ENCODE assay signal across 9 cellular contexts in genomic region chr2:230865324-230865765, GRCh38. TPM values are rescaled to one million over a fixed set of nuclear protein-coding genes. Genes with fewer than 3 reads are reported as not detected.
DNase-seq lines count a peak whose midpoint lies in the region; ATAC-seq, FAIRE-seq and TF ChIP-seq lines count a peak whose summit lies in the region.
"Had no signal": no experiment of that assay in that cellular context is flagged by ENCODE, and none has a peak within 500 bp of the region (broad histone marks: within the 10 kb centered on the region; RNA-seq: fewer than 3 reads in every experiment).

No MANE protein-coding gene starts in this region.

- peaks cover 9% of the 10 kb centered on the region; the same call in 1 of the 2 replicates for H4K20me1 ChIP-seq in HepG2 (ENCODE audit: insufficient read depth, low read length)

- TF ChIP-seq EP300 in HepG2 (IDR thresholded peaks at IDR 0.05; ENCODE audit: low read depth in 2 of 2, low read length in 2 of 2) = no peak
- no peak for TF ChIP-seq EP300 in HepG2 (CRISPR knock-in tag; IDR thresholded peaks at IDR 0.05; ENCODE audit: borderline replicate concordance)
- TF ChIP-seq EP300 in tibial nerve (IDR thresholded peaks at IDR 0.05) = no peak

- H3K27me3 ChIP-seq in adipocyte (replicated peaks; ENCODE audit: control insufficient read depth, insufficient read depth, low read length) (peaks cover 45% of the 10 kb centered on the region), HepG2 (ENCODE audit: control insufficient read depth in 1 of 2, insufficient read depth in 2 of 2, low read length in 2 of 2) (peaks cover 0 to 16% of the 10 kb centered on the region in 2 experiments; a peak in 2 of 5 replicates), tibial nerve (peaks cover 0 to 21% of the 10 kb centered on the region in 2 donors)

- H3K9me3 ChIP-seq in adipocyte (ENCODE audit: control insufficient read depth, low read length) (no peaks in the 10 kb centered on the region), HepG2 (ENCODE audit: low read length) (no peaks in the 10 kb centered on the region), tibial nerve (no peaks in the 10 kb centered on the region)

- peak overlapping the region; percentile 83 for H3K4me3 ChIP-seq in adipocyte (ENCODE audit: low read length)
- H3K4me3 ChIP-seq in HepG2 (replicated peaks in 1 of 3; ENCODE audit: insufficient read depth in 1 of 3, low read depth in 2 of 3, low read length in 3 of 3) = peak overlapping the region; percentile 91 to 99 (median 97)
- peak overlapping the region; percentile 55 to 91 (median 82) for H3K4me3 ChIP-seq in tibial nerve

- H3K79me2 ChIP-seq in HepG2 (ENCODE audit: insufficient read depth, low read length) = no peaks in the 10 kb centered on the region

- CTCF ChIA-PET in activated naive CD4-positive, alpha-beta T cell treated with anti-CD3 and anti-CD28 coated beads, Interleukin-2, amount 10 ng/mL, durations not matched to agents 7 days and 5 days (lab: Charles Lee) = interaction anchor here (0.7 to 1.0 kb wide), 4 partner anchors 12 to 187 kb away, joined by 3 to 4 read pairs (median 4); no protein-coding TSS in a partner anchor
- CTCF ChIA-PET in HepG2 (lab: Yijun Ruan, JAX; ENCODE audit: low intra/inter-chr PET ratio, low total read pairs) = interaction anchor here (1.2 kb wide), 1 partner anchor 121 kb away, joined by 3 read pairs; no protein-coding TSS in a partner anchor

- no TSS peak for BruUV-seq in HepG2 (replicated peaks; lab: Mats Ljungman, UMichigan)

- DNase-seq in activated naive CD4-positive, alpha-beta T cell treated with anti-CD3 and anti-CD28 coated beads, Interleukin-2, amount 10 ng/mL, durations not matched to agents 7 days and 5 days = peak; percentile 20
- DNase-seq in activated naive CD4-positive, alpha-beta T cell treated with Interleukin-2 at 50 U/mL for 16 hours = no peak
- DNase-seq in adipocyte (ENCODE audit: low read depth) (peak; percentile 34), HepG2 (ENCODE audit: low spot score) (no peak), tibial nerve (ENCODE audit: low spot score in 2 of 2) (no peak), Kasumi-1 (lab: John Stamatoyannopoulos, UW) (no peak)

- no peaks in the 10 kb centered on the region for H3K36me3 ChIP-seq in adipocyte (ENCODE audit: control insufficient read depth, insufficient read depth, low read length, severe bottlenecking)
- H3K36me3 ChIP-seq in HepG2 (replicated peaks in 1 of 2; ENCODE audit: control insufficient read depth in 1 of 2, insufficient read depth in 2 of 2, low read length in 2 of 2) = no peaks in the 10 kb centered on the region
- H3K36me3 ChIP-seq in tibial nerve = no peaks in the 10 kb centered on the region

- no peak overlapping the region for H2AFZ ChIP-seq in HepG2 (ENCODE audit: low read length)

- under 1% methylated on average over 23 of the region's 23 CpGs for WGBS in HepG2 (ENCODE audit: low lambda C conversion rate)
- 2 to 3% methylated on average over 22 to 23 of the region's 23 CpGs for WGBS in tibial nerve, 2 donors

- no peaks in the 10 kb centered on the region for H3K4me1 ChIP-seq in adipocyte (ENCODE audit: control insufficient read depth, insufficient read depth, low read length)
- H3K4me1 ChIP-seq in HepG2 (ENCODE audit: insufficient read depth, low read length) = peaks cover 33% of the 10 kb centered on the region
- H3K4me1 ChIP-seq in tibial nerve = peaks cover 0 to 60% (median 21%) of the 10 kb centered on the region in 4 donors

- peak overlapping the region; percentile 81 for H3K4me2 ChIP-seq in HepG2 (ENCODE audit: low read depth, low read length)

- H3K9ac ChIP-seq in adipocyte (ENCODE audit: low read length) = peak overlapping the region; percentile 80
- peak overlapping the region; percentile 79 for H3K9ac ChIP-seq in HepG2 (ENCODE audit: insufficient read depth, low read depth, low read length)

- H3K4me3 Mint-ChIP-seq in activated naive CD4-positive, alpha-beta T cell treated with anti-CD3 and anti-CD28 coated beads, Interleukin-2, amount 10 ng/mL, durations not matched to agents 7 days and 5 days = peak overlapping the region; percentile 93

- TF ChIP-seq CTCF in HepG2 (CRISPR knock-in tag; IDR thresholded peaks at IDR 0.05) (no peak), tibial nerve (IDR thresholded peaks at IDR 0.05) (no peak)

- in situ Hi-C loops in HepG2 (cut with HindIII; ENCODE audit: extremely low pct_ligation_motif_present, low pct_unique_long_range_greater_than_20kb) = no loop called here

- no peaks in the 10 kb centered on the region for H3K36me3 Mint-ChIP-seq in activated naive CD4-positive, alpha-beta T cell treated with anti-CD3 and anti-CD28 coated beads, Interleukin-2, amount 10 ng/mL, durations not matched to agents 7 days and 5 days

- no peak for TF ChIP-seq RAD21 in HepG2 (CRISPR knock-in tag; IDR thresholded peaks at IDR 0.05)

- intact Hi-C loops in HepG2 (cut with micrococcal nuclease; ENCODE audit: unreplicated experiment) = loop anchor here (2.0 to 10.0 kb wide), 2 partner anchors 55 to 189 kb away; partner anchors contain the start of gene PSMD1

- no peak for FAIRE-seq in HepG2 (lab: Jason Lieb, UNC)

- H3K9me3 Mint-ChIP-seq in activated naive CD4-positive, alpha-beta T cell treated with anti-CD3 and anti-CD28 coated beads, Interleukin-2, amount 10 ng/mL, durations not matched to agents 7 days and 5 days = no peaks in the 10 kb centered on the region

- no peak for TF ChIP-seq POLR2A in HepG2 (IDR thresholded peaks at IDR 0.05; ENCODE audit: insufficient read depth in 1 of 2, low read depth in 2 of 2, low read length in 2 of 2)
- TF ChIP-seq POLR2A in tibial nerve (IDR thresholded peaks at IDR 0.05) = no peak

- H3K27ac ChIP-seq in HepG2 (ENCODE audit: extremely low read length, insufficient read depth, low read length) = peak overlapping the region; percentile 31
- H3K27ac ChIP-seq in tibial nerve = peak overlapping the region; percentile 27 to 88 (median 86)

- H3K27ac Mint-ChIP-seq in activated naive CD4-positive, alpha-beta T cell treated with anti-CD3 and anti-CD28 coated beads, Interleukin-2, amount 10 ng/mL, durations not matched to agents 7 days and 5 days = no peak overlapping the region

- peaks cover 45% of the 10 kb centered on the region for H3K4me1 Mint-ChIP-seq in activated naive CD4-positive, alpha-beta T cell treated with anti-CD3 and anti-CD28 coated beads, Interleukin-2, amount 10 ng/mL, durations not matched to agents 7 days and 5 days

- ATAC-seq in HepG2 = no peak
- ATAC-seq in HG03378 (IDR thresholded peaks at IDR 0.05; ENCODE audit: unreplicated experiment) = no peak
- ATAC-seq in GM21390 (IDR thresholded peaks at IDR 0.05; ENCODE audit: unreplicated experiment) = no peak

- POLR2A ChIA-PET in HepG2 (lab: Yijun Ruan, JAX) = interaction anchor here (1.0 to 1.1 kb wide), 2 partner anchors 12 to 185 kb away, joined by 3 to 7 read pairs; no protein-coding TSS in a partner anchor

- H3K27me3 Mint-ChIP-seq in activated naive CD4-positive, alpha-beta T cell treated with anti-CD3 and anti-CD28 coated beads, Interleukin-2, amount 10 ng/mL, durations not matched to agents 7 days and 5 days = peaks cover 82% of the 10 kb centered on the region

RNA-seq across cellular contexts. Expression of gene ITM2C, which starts 0.6 kb away (rescaled TPM):
- 40.7 and 70.5 TPM in 2 replicates for total RNA-seq in HepG2 (2016; rRNA removed; fragmentation: Illumina TruSeq; extraction: Trizol)
- 13.6 and 14.1 TPM in 2 replicates for total RNA-seq in HepG2 (2016; cell fraction: cytosol; rRNA removed; fragmentation: Illumina TruSeq; extraction: Trizol; ENCODE audit: low read depth)
- total RNA-seq in HepG2 (2016; cell fraction: insoluble cytoplasmic fraction; rRNA removed; fragmentation: Illumina TruSeq; extraction: Trizol) = 40.7 and 74.0 TPM in 2 replicates
- total RNA-seq in HepG2 (2016; cell fraction: membrane; rRNA removed; fragmentation: Illumina TruSeq; extraction: Trizol) = 30.7 and 33.5 TPM in 2 replicates
- total RNA-seq in HepG2 (2016; cell fraction: nucleus; rRNA removed; fragmentation: Illumina TruSeq; extraction: Trizol) = 49.2 and 56.2 TPM in 2 replicates
- 270 and 321 TPM in 2 replicates for polyA plus RNA-seq in HepG2 (2011; rRNA removed)
- 356 TPM in 2 replicates for polyA plus RNA-seq in HepG2 (2011; cell fraction: cytosol; rRNA removed)
- polyA plus RNA-seq in HepG2 (2011; cell fraction: nucleus; rRNA removed) = 111 and 119 TPM in 2 replicates
- 124 and 196 TPM in 2 replicates for polyA plus RNA-seq in HepG2 (2012)
- 18.9 and 24.2 TPM in 2 replicates for polyA plus RNA-seq in HepG2 (2016; cell fraction: cytosol; fragmentation: Illumina TruSeq; extraction: Trizol; ENCODE audit: low read depth)
- polyA plus RNA-seq in HepG2 (2016; cell fraction: insoluble cytoplasmic fraction; fragmentation: Illumina TruSeq; extraction: Trizol; ENCODE audit: low read depth) = 53.1 and 56.4 TPM in 2 replicates
- polyA plus RNA-seq in HepG2 (2016; cell fraction: membrane; fragmentation: Illumina TruSeq; extraction: Trizol; ENCODE audit: low read depth) = 32.9 and 35.3 TPM in 2 replicates
- polyA plus RNA-seq in HepG2 (2016; cell fraction: nucleus; fragmentation: Illumina TruSeq; extraction: Trizol; ENCODE audit: insufficient read depth, low read depth) = 111 and 121 TPM in 2 replicates
- polyA minus RNA-seq in HepG2 (2011; rRNA and poly(A)+ RNA removed; ENCODE audit: low replicate concordance) = 108 and 408 TPM in 2 replicates
- polyA minus RNA-seq in HepG2 (2011; cell fraction: cytosol; rRNA and poly(A)+ RNA removed) = 84.7 and 140 TPM in 2 replicates
- polyA minus RNA-seq in HepG2 (2011; cell fraction: nucleus; rRNA and poly(A)+ RNA removed) = 20.1 and 24.2 TPM in 2 replicates
- total RNA-seq in tibial nerve = 100 to 1,000 TPM in 3 of 4 donors, 10 to 100 TPM in 1; 80.1 to 146 (median 128) TPM

RNA-seq across cellular contexts. Expression of gene GPR55, which starts 59.7 kb away (rescaled TPM):
- total RNA-seq in HepG2 (2016; rRNA removed; fragmentation: Illumina TruSeq; extraction: Trizol) (not detected in 2 replicates), tibial nerve (under 1 TPM in 1 of 4 donors, not detected in 3; 0.21 TPM)
- total RNA-seq in HepG2 (2016; cell fraction: cytosol; rRNA removed; fragmentation: Illumina TruSeq; extraction: Trizol; ENCODE audit: low read depth) = not detected in 2 replicates
- 0.04 TPM in 1 of 2 replicates, not detected in the other for total RNA-seq in HepG2 (2016; cell fraction: insoluble cytoplasmic fraction; rRNA removed; fragmentation: Illumina TruSeq; extraction: Trizol)
- total RNA-seq in HepG2 (2016; cell fraction: membrane; rRNA removed; fragmentation: Illumina TruSeq; extraction: Trizol) = not detected in 2 replicates
- total RNA-seq in HepG2 (2016; cell fraction: nucleus; rRNA removed; fragmentation: Illumina TruSeq; extraction: Trizol) = not detected in 2 replicates
- polyA plus RNA-seq in HepG2 (2011; rRNA removed) = not detected in 2 replicates
- polyA plus RNA-seq in HepG2 (2011; cell fraction: cytosol; rRNA removed) = 0.04 TPM in 1 of 2 replicates, not detected in the other
- polyA plus RNA-seq in HepG2 (2011; cell fraction: nucleus; rRNA removed) = 0.05 and 0.06 TPM in 2 replicates
- polyA plus RNA-seq in HepG2 (2012) = not detected in 2 replicates
- polyA plus RNA-seq in HepG2 (2016; cell fraction: cytosol; fragmentation: Illumina TruSeq; extraction: Trizol; ENCODE audit: low read depth) = not detected in 2 replicates
- polyA plus RNA-seq in HepG2 (2016; cell fraction: insoluble cytoplasmic fraction; fragmentation: Illumina TruSeq; extraction: Trizol; ENCODE audit: low read depth) = not detected in 2 replicates
- polyA plus RNA-seq in HepG2 (2016; cell fraction: membrane; fragmentation: Illumina TruSeq; extraction: Trizol; ENCODE audit: low read depth) = not detected in 2 replicates
- 0.18 TPM in 1 of 2 replicates, not detected in the other for polyA plus RNA-seq in HepG2 (2016; cell fraction: nucleus; fragmentation: Illumina TruSeq; extraction: Trizol; ENCODE audit: insufficient read depth, low read depth)
- 0.09 and 0.14 TPM in 2 replicates for polyA minus RNA-seq in HepG2 (2011; rRNA and poly(A)+ RNA removed; ENCODE audit: low replicate concordance)
- not detected in 2 replicates for polyA minus RNA-seq in HepG2 (2011; cell fraction: cytosol; rRNA and poly(A)+ RNA removed)
- polyA minus RNA-seq in HepG2 (2011; cell fraction: nucleus; rRNA and poly(A)+ RNA removed) = not detected in 2 replicates
- total RNA-seq: glomerular endothelial cell had no signal

Comparison
In these comparisons a context has a peak if more than half of its experiments do, and no peak if none do; other contexts are left out.
1. DNase-seq: peak in activated naive CD4-positive, alpha-beta T cell treated with anti-CD3 and anti-CD28 coated beads, Interleukin-2, amount 10 ng/mL, durations not matched to agents 7 days and 5 days (single experiment) and adipocyte (single experiment); none in activated naive CD4-positive, alpha-beta T cell treated with Interleukin-2 at 50 U/mL for 16 hours (single experiment), HepG2 (single experiment), tibial nerve (0 of 2) and Kasumi-1 (0 of 2).
2. Peak in every context shown above with its lines, with median percentiles within 50 percentile points of each other: H3K4me3 ChIP-seq.